Comparison of ENCODE assay signal across 23 cellular contexts in genomic region chr12:25252946-25253345, GRCh38. TPM values are rescaled to one million over a fixed set of nuclear protein-coding genes. Genes with fewer than 3 reads are reported as not detected.
A peak's percentile ranks its signal among the peaks of the same experiment; 100 is the strongest.
DNase-seq lines count a peak whose midpoint lies in the region; ATAC-seq and TF ChIP-seq lines count a peak whose summit lies in the region.
"Had no signal": no experiment of that assay in that cellular context is flagged by ENCODE, and none has a peak within 500 bp of the region (broad histone marks: within the 10 kb centered on the region; RNA-seq: fewer than 3 reads in every experiment).

No MANE protein-coding gene starts in this region.

- H3K4me2 ChIP-seq in OCI-LY7 (ENCODE audit: low read length), result peak overlapping the region; percentile 63
- H3K4me2 ChIP-seq: SK-N-SH had no signal

- H3K4me3 Mint-ChIP-seq in Caco-2 (ENCODE audit: unreplicated experiment), result peak overlapping the region; percentile 98
- peak overlapping the region; percentile 37 for H3K4me3 Mint-ChIP-seq in memory B cell
- H3K4me3 Mint-ChIP-seq: stimulated activated naive CD8-positive, alpha-beta T cell treated with anti-CD3 and anti-CD28 coated beads, Interleukin-15, Interleukin-2, amounts not matched to agents 100 ng/mL and 50 ng/mL, for 24 hours had no signal

- CTCF ChIA-PET in Caco-2 (lab: Charles Lee) (no interaction called here), OCI-LY7 (lab: Charles Lee; ENCODE audit: unreplicated experiment) (interaction anchor here (1.4 kb wide), 1 partner anchor 11 kb away, joined by 5 read pairs; no protein-coding TSS in a partner anchor)

- H3K36me3 ChIP-seq in Caco-2 (ENCODE audit: control insufficient read depth, insufficient read depth, low read length), result no peaks in the 10 kb centered on the region
- peaks cover 9% of the 10 kb centered on the region; the same call in 1 of the 2 replicates for H3K36me3 ChIP-seq in OCI-LY7 (ENCODE audit: insufficient read depth, low read length)
- H3K36me3 ChIP-seq in spleen, result peaks cover 0 to 5% (median 0%) of the 10 kb centered on the region in 6 donors
- H3K36me3 ChIP-seq: WERI-Rb-1 had no signal

- intact Hi-C loops in Caco-2 (cut with micrococcal nuclease; ENCODE audit: unreplicated experiment), result no loop called here
- intact Hi-C loops in OCI-LY7 (cut with micrococcal nuclease; ENCODE audit: unreplicated experiment), result loop anchor here (5.0 kb wide), 2 partner anchors 261 to 1579 kb away; partner anchors contain the start of gene ITPR2
- intact Hi-C loops in spleen (cut with DNase I; ENCODE audit: low total_unique reads), result no loop called here

- H3K27me3 ChIP-seq in Caco-2 (replicated peaks; ENCODE audit: control insufficient read depth, insufficient read depth, low read length) (no peaks in the 10 kb centered on the region), spleen (replicated peaks in 1 of 7) (no peaks in the 10 kb centered on the region)

- H3K9me3 Mint-ChIP-seq in Caco-2 (ENCODE audit: unreplicated experiment) (peaks cover 25% of the 10 kb centered on the region), memory B cell (no peaks in the 10 kb centered on the region)
- H3K9me3 Mint-ChIP-seq: effector memory CD8-positive, alpha-beta T cell; stimulated activated naive CD8-positive, alpha-beta T cell treated with anti-CD3 and anti-CD28 coated beads, Interleukin-15, Interleukin-2, amounts not matched to agents 100 ng/mL and 50 ng/mL, for 24 hours had no signal

- H3K9me2 ChIP-seq in OCI-LY7 (ENCODE audit: insufficient read depth, low read length), result no peaks in the 10 kb centered on the region
- H3K9me2 ChIP-seq: SK-N-SH had no signal

- no TSS peak for BruUV-seq in Caco-2 (replicated peaks; lab: Mats Ljungman, UMichigan)
- no TSS peak for BruUV-seq in OCI-LY7 (replicated peaks; lab: Mats Ljungman, UMichigan)

- no peak for TF ChIP-seq POLR2A in spleen (IDR thresholded peaks at IDR 0.05)

- no peaks in the 10 kb centered on the region for H3K27me3 Mint-ChIP-seq in Caco-2 (ENCODE audit: insufficient read depth, unreplicated experiment)
- H3K27me3 Mint-ChIP-seq in memory B cell, result no peaks in the 10 kb centered on the region
- H3K27me3 Mint-ChIP-seq: effector memory CD8-positive, alpha-beta T cell had no signal

- H3K79me2 ChIP-seq in OCI-LY7 (ENCODE audit: insufficient read depth, low read depth, low read length), result peaks cover 23% of the 10 kb centered on the region

- no peak overlapping the region for H3K4me3 ChIP-seq in Caco-2 (ENCODE audit: low read depth, low read length)
- H3K4me3 ChIP-seq in OCI-LY7 (ENCODE audit: low read depth, low read length, poor library complexity, severe bottlenecking), result peak overlapping the region; percentile 33
- no peak overlapping the region for H3K4me3 ChIP-seq in spleen

- WGBS in spleen, 5 donors, result 74 to 85% (median 81%) methylated on average over 3 of the region's 3 CpGs

- H2AFZ ChIP-seq in OCI-LY7 (ENCODE audit: low read length), result peak overlapping the region; percentile 71; the same call in 1 of the 2 replicates

- ATAC-seq in memory B cell (ENCODE audit: low read depth) (no peak), HG03520 (IDR thresholded peaks at IDR 0.05; ENCODE audit: unreplicated experiment) (no peak)
- ATAC-seq: effector memory CD8-positive, alpha-beta T cell; left lobe of liver; sciatic nerve had no signal

- POLR2A ChIA-PET in Caco-2 (lab: Charles Lee) (interaction anchor here (2.2 kb wide), 1 partner anchor 132 kb away, joined by 9 read pairs; no protein-coding TSS in a partner anchor), OCI-LY7 (lab: Charles Lee) (interaction anchor here (0.5 to 3.4 kb wide), 8 partner anchors 10 to 134 kb away, joined by 3 to 21 read pairs (median 4); partner anchors contain the start of genes DNAI7 and ETFRF1)

- H3K36me3 Mint-ChIP-seq in Caco-2 (ENCODE audit: insufficient read depth, unreplicated experiment), result peaks cover 59% of the 10 kb centered on the region
- H3K36me3 Mint-ChIP-seq in memory B cell, result no peaks in the 10 kb centered on the region

- H3K9me3 ChIP-seq in Caco-2, result peaks cover 29% of the 10 kb centered on the region
- H3K9me3 ChIP-seq in OCI-LY7 (ENCODE audit: low read length), result no peaks in the 10 kb centered on the region
- no peaks in the 10 kb centered on the region for H3K9me3 ChIP-seq in spleen
- H3K9me3 ChIP-seq: SK-N-SH had no signal

- H3K4me1 ChIP-seq in Caco-2 (peaks cover 66% of the 10 kb centered on the region), OCI-LY7 (ENCODE audit: insufficient read depth, low read length, poor library complexity, severe bottlenecking) (peaks cover 52% of the 10 kb centered on the region), spleen (peaks cover 3 to 44% (median 33%) of the 10 kb centered on the region in 6 donors)

- H3K27ac Mint-ChIP-seq in Caco-2 (ENCODE audit: unreplicated experiment), result peak overlapping the region; percentile 79
- H3K27ac Mint-ChIP-seq in memory B cell, result peak overlapping the region; percentile 93
- H3K27ac Mint-ChIP-seq: stimulated activated naive CD8-positive, alpha-beta T cell treated with anti-CD3 and anti-CD28 coated beads, Interleukin-15, Interleukin-2, amounts not matched to agents 100 ng/mL and 50 ng/mL, for 24 hours had no signal

- no peak for DNase-seq in Caco-2
- DNase-seq in OCI-LY7 (ENCODE audit: low spot score), result no peak
- DNase-seq in memory B cell (ENCODE audit: low spot score in 2 of 2), result no peak
- no peak for DNase-seq in spleen
- no peak for DNase-seq in DMS114 treated with DMSO at 0.1 percent for 48 hours (lab: John Stamatoyannopoulos, UW; ENCODE audit: unreplicated experiment)
- DNase-seq in NCI-H446 (lab: John Stamatoyannopoulos, UW), result no peak
- DNase-seq: activated CD4-positive, alpha-beta T cell treated with anti-CD3 and anti-CD28 coated beads, Interleukin-2, amount 50 U/mL, for 4 hours; activated CD8-positive, alpha-beta memory T cell treated with anti-CD3 and anti-CD28 coated beads, Interleukin-2, amount 50 U/mL, for 48 hours; activated effector memory CD4-positive, alpha-beta T cell treated with Interleukin-2 at 50 U/mL for 16 hours; effector memory CD8-positive, alpha-beta T cell; foreskin fibroblast; GF-D8; NCI-H1092; NCI-H187; NCI-H69; posterior cingulate gyrus; SK-N-SH; WERI-Rb-1 had no signal

- H3K4me1 Mint-ChIP-seq in Caco-2 (ENCODE audit: low read depth, unreplicated experiment) (peaks cover 72% of the 10 kb centered on the region), memory B cell (peaks cover 30% of the 10 kb centered on the region)

- TF ChIP-seq CTCF in Caco-2 (IDR thresholded peaks at IDR 0.05; ENCODE audit: insufficient read depth in 1 of 2, low read depth in 1 of 2, low read length in 1 of 2, severe bottlenecking in 1 of 2, unreplicated experiment in 1 of 2) (no peak), OCI-LY7 (conservative IDR thresholded peaks at IDR 0.05; ENCODE audit: low read length) (no peak), spleen (IDR thresholded peaks at IDR 0.05 in 8 of 11, conservative IDR thresholded peaks at IDR 0.05 in 3 of 11) (no peak)

- H3K27ac ChIP-seq in OCI-LY7 (ENCODE audit: low read depth, low read length, poor library complexity, severe bottlenecking), result peak overlapping the region; percentile 53
- peak overlapping the region in 6 of 8 donors; percentile 14 to 64 (median 45) for H3K27ac ChIP-seq in spleen
- H3K27ac ChIP-seq: WERI-Rb-1 had no signal

- peaks cover 7% of the 10 kb centered on the region; the same call in 1 of the 2 replicates for H4K20me1 ChIP-seq in OCI-LY7 (ENCODE audit: insufficient read depth, low read length)

RNA-seq across cellular contexts. Expression of gene KRAS, which starts 2.2 kb away (rescaled TPM):
- total RNA-seq in Caco-2 (2022) (162 and 179 TPM in 2 replicates), OCI-LY7 (2022) (33.2 and 39.1 TPM in 2 replicates), spleen (10 to 100 TPM; 19.0 to 30.3 (median 25.1) TPM)
- 8.6 and 14.7 TPM in 2 replicates for total RNA-seq in OCI-LY7 (2014; rRNA removed; shearing (Covaris generic))
- 1 to 10 TPM; 5.6 to 7.6 (median 6.0) TPM for polyA plus RNA-seq in spleen

RNA-seq across cellular contexts. Expression of gene ETFRF1, which starts 57.9 kb away (rescaled TPM):
- total RNA-seq in Caco-2 (2022), result 9.5 and 10.2 TPM in 2 replicates
- total RNA-seq in OCI-LY7 (2014; rRNA removed; shearing (Covaris generic)), result 2.8 and 8.5 TPM in 2 replicates
- 11.4 and 13.0 TPM in 2 replicates for total RNA-seq in OCI-LY7 (2022)
- total RNA-seq in spleen, result 10 to 100 TPM; 17.2 to 50.0 (median 22.6) TPM
- polyA plus RNA-seq in spleen, result 10 to 100 TPM; 22.1 to 26.8 (median 25.2) TPM

RNA-seq across cellular contexts. Expression of gene DNAI7, which starts 58.0 kb away (rescaled TPM):
- 0.66 and 0.67 TPM in 2 replicates for total RNA-seq in Caco-2 (2022)
- not detected in 2 replicates for total RNA-seq in OCI-LY7 (2014; rRNA removed; shearing (Covaris generic))
- not detected in 2 replicates for total RNA-seq in OCI-LY7 (2022)
- under 1 TPM in 2 of 7 donors, not detected in 5; 0.17 to 0.28 TPM for total RNA-seq in spleen
- under 1 TPM in 2 of 3 donors, not detected in 1; 0.03 to 0.07 TPM for polyA plus RNA-seq in spleen
- total RNA-seq: left lobe of liver, mesenteric fat pad had no signal
